ENCODE assay signal across 13 cellular contexts in genomic region chr7:102146989-102147388, GRCh38.
DNase-seq lines count a peak whose midpoint lies in the region; ATAC-seq and TF ChIP-seq lines count a peak whose summit lies in the region.
"Had no signal": no experiment of that assay in that cellular context is flagged by ENCODE, and none has a peak within 500 bp of the region (broad histone marks: within the 10 kb centered on the region; RNA-seq: fewer than 3 reads in every experiment).

No MANE protein-coding gene starts in this region.

- H3K4me3 Mint-ChIP-seq in HFFc6: no peak overlapping the region
- H3K4me3 Mint-ChIP-seq: naive B cell had no signal

- H3K9me3 ChIP-seq in left lung (no peaks in the 10 kb centered on the region), aorta (ENCODE audit: control insufficient read depth, low read length) (no peaks in the 10 kb centered on the region), Karpas-422 (ENCODE audit: low read length) (no peaks in the 10 kb centered on the region)
- H3K9me3 ChIP-seq: tibial nerve had no signal

- no peak overlapping the region for H3K27ac ChIP-seq in left lung
- no peak overlapping the region for H3K27ac ChIP-seq in aorta (ENCODE audit: low read depth in 1 of 2, low read length in 2 of 2)
- no peak overlapping the region for H3K27ac ChIP-seq in Karpas-422 (ENCODE audit: low read length)
- H3K27ac ChIP-seq: skin epidermis had no signal

- 45 to 46% methylated on average over 10 of the region's 10 CpGs for WGBS in aorta, 2 donors

- H3K79me2 ChIP-seq in Karpas-422 (ENCODE audit: low read length): peaks cover 8% of the 10 kb centered on the region; the same call in 1 of the 2 replicates

- ATAC-seq in Right ventricle myocardium inferior (peak; percentile 85), left lung (peak; percentile 67), aorta (ENCODE audit: low FRiP score) (peak; percentile 50)

- no peaks in the 10 kb centered on the region for H3K9me2 ChIP-seq in Karpas-422 (replicated peaks; ENCODE audit: insufficient read depth, low read length)

- no peak overlapping the region for H3K9ac ChIP-seq in Karpas-422 (ENCODE audit: low read length)

- H3K27ac Mint-ChIP-seq in HFFc6: no peak overlapping the region

- no peak overlapping the region for H2AFZ ChIP-seq in Karpas-422 (ENCODE audit: low read length)

- H3K27me3 Mint-ChIP-seq in HFFc6 (ENCODE audit: insufficient read depth): peaks cover 5% of the 10 kb centered on the region
- H3K27me3 Mint-ChIP-seq: naive B cell had no signal

- H3K27me3 ChIP-seq in left lung (no peaks in the 10 kb centered on the region), aorta (ENCODE audit: control insufficient read depth in 1 of 2, insufficient read depth in 2 of 2, low read length in 1 of 2) (no peaks in the 10 kb centered on the region), Karpas-422 (ENCODE audit: low read length) (no peaks in the 10 kb centered on the region)
- H3K27me3 ChIP-seq: tibial nerve had no signal

- no peaks in the 10 kb centered on the region for H4K20me1 ChIP-seq in Karpas-422 (ENCODE audit: insufficient read depth, low read depth, low read length)

- TF ChIP-seq CTCF in left lung (IDR thresholded peaks at IDR 0.05) (no peak), HFFc6 (IDR thresholded peaks at IDR 0.05) (no peak)

- H3K4me3 ChIP-seq in left lung (no peak overlapping the region), aorta (ENCODE audit: low read length in 2 of 2) (no peak overlapping the region), Karpas-422 (ENCODE audit: low read length) (no peak overlapping the region)
- H3K4me3 ChIP-seq: skin epidermis, tibial nerve had no signal

- H3K36me3 Mint-ChIP-seq in HFFc6 (ENCODE audit: low read depth): peaks cover 5% of the 10 kb centered on the region

- no peak overlapping the region for H3K4me2 ChIP-seq in Karpas-422 (ENCODE audit: low read depth, low read length, poor library complexity, severe bottlenecking)

- intact Hi-C loops in Right ventricle myocardium inferior (cut with DNase I) (loop anchor here (10.0 kb wide), 1 partner anchor 202 kb away; no protein-coding TSS in a partner anchor), cardiac septum (cut with DNase I) (loop anchor here (10.0 kb wide), 1 partner anchor 332 kb away; the partner anchor contains the start of gene CUX1), left lung (cut with DNase I) (no loop called here), aorta (cut with DNase I) (no loop called here)

- no peaks in the 10 kb centered on the region for H3K4me1 ChIP-seq in left lung
- H3K4me1 ChIP-seq in aorta (ENCODE audit: control insufficient read depth in 1 of 2, insufficient read depth in 2 of 2, low read length in 2 of 2): no peaks in the 10 kb centered on the region
- no peaks in the 10 kb centered on the region for H3K4me1 ChIP-seq in Karpas-422 (ENCODE audit: low read length)

- DNase-seq in Right ventricle myocardium inferior (ENCODE audit: missing footprints) (peak; percentile 76), cardiac septum (ENCODE audit: low spot score) (no peak), astrocyte of the hippocampus (ENCODE audit: low read depth, low spot score) (peak; percentile 56), left lung (peak in 1 of 2 donors; percentile 27), aorta (peak in 1 of 2 donors; percentile 59), HFFc6 (no peak), NCI-H1694 treated with DMSO at 0.1 percent for 48 hours (lab: John Stamatoyannopoulos, UW) (no peak), Karpas-422 (no peak)
- DNase-seq: activated CD4-positive, alpha-beta T cell treated with anti-CD3 and anti-CD28 coated beads, Interleukin-2, amount 50 U/mL, for 4 hours; activated effector memory CD4-positive, alpha-beta T cell treated with anti-CD3 and anti-CD28 coated beads, Interleukin-2, amount 50 U/mL, for 16 hours; naive B cell had no signal

- no peaks in the 10 kb centered on the region for H3K9me3 Mint-ChIP-seq in HFFc6
- H3K9me3 Mint-ChIP-seq: naive B cell had no signal

- peaks cover 9% of the 10 kb centered on the region for H3K4me1 Mint-ChIP-seq in HFFc6 (ENCODE audit: low read depth)

- H3K36me3 ChIP-seq in left lung (peaks cover 0 to 7% of the 10 kb centered on the region in 2 donors), aorta (ENCODE audit: control insufficient read depth in 1 of 2, insufficient read depth in 2 of 2, low read length in 1 of 2) (no peaks in the 10 kb centered on the region), Karpas-422 (ENCODE audit: insufficient read depth, low read length) (no peaks in the 10 kb centered on the region)

Comparison
In these comparisons a context has a peak if more than half of its experiments do, and no peak if none do; other contexts are left out.
1. DNase-seq: peak in Right ventricle myocardium inferior (single experiment) and astrocyte of the hippocampus (single experiment); none in cardiac septum (single experiment), HFFc6 (single experiment), NCI-H1694 treated with DMSO at 0.1 percent for 48 hours (single experiment) and Karpas-422 (single experiment).
2. intact Hi-C loops: an anchor here in Right ventricle myocardium inferior (10.0 kb wide) and cardiac septum (10.0 kb wide); none called in left lung and aorta.
3. Peak in every context shown above with its lines, with median percentiles within 50 percentile points of each other: ATAC-seq.